In genomic region chr19:11580665-11581418, GRCh38 we compare ENCODE assay signal across 12 cellular contexts. TPM values are rescaled to one million over a fixed set of nuclear protein-coding genes. Genes with fewer than 3 reads are reported as not detected.
DNase-seq lines count a peak whose midpoint lies in the region; ATAC-seq, FAIRE-seq and TF ChIP-seq lines count a peak whose summit lies in the region.
"Had no signal": no experiment of that assay in that cellular context is flagged by ENCODE, and none has a peak within 500 bp of the region (broad histone marks: within the 10 kb centered on the region; RNA-seq: fewer than 3 reads in every experiment).

No MANE protein-coding gene starts in this region.

- H3K4me2 ChIP-seq in DOHH2 (ENCODE audit: low read length), result peak overlapping the region; percentile 89
- H3K4me2 ChIP-seq in MM.1S (ENCODE audit: low read depth, low read length), result peak overlapping the region; percentile 82; the same call in 1 of the 2 replicates

- peak overlapping the region; percentile 84 to 99 (median 91) for H3K27ac Mint-ChIP-seq in naive thymus-derived CD8-positive, alpha-beta T cell
- H3K27ac Mint-ChIP-seq: endodermal cell, progenitor cell of endocrine pancreas had no signal

- H3K36me3 ChIP-seq in DOHH2 (ENCODE audit: control insufficient read depth, low read length) (no peaks in the 10 kb centered on the region), MM.1S (replicated peaks; ENCODE audit: insufficient read depth, low read length) (no peaks in the 10 kb centered on the region), bronchial epithelial cell (ENCODE audit: control insufficient read depth, insufficient read depth, low read length) (no peaks in the 10 kb centered on the region)

- POLR2A ChIA-PET in naive thymus-derived CD8-positive, alpha-beta T cell (lab: Charles Lee), result interaction anchor here (0.6 to 6.2 kb wide), 4 partner anchors 9 to 21 kb away, joined by 4 to 44 read pairs (median 5); partner anchors contain the start of genes ELOF1 and ZNF627

- TF ChIP-seq CTCF in DOHH2 (IDR thresholded peaks at IDR 0.05; ENCODE audit: low read depth, low read length, poor library complexity, severe bottlenecking) (no peak), MM.1S (IDR thresholded peaks at IDR 0.05; ENCODE audit: low read length) (no peak), bronchial epithelial cell (IDR thresholded peaks at IDR 0.05; ENCODE audit: insufficient read depth, low read length, severe bottlenecking) (no peak)

- no peaks in the 10 kb centered on the region for H3K9me3 Mint-ChIP-seq in naive thymus-derived CD8-positive, alpha-beta T cell

- H3K36me3 Mint-ChIP-seq in naive thymus-derived CD8-positive, alpha-beta T cell, result peaks cover 0 to 2% (median 1%) of the 10 kb centered on the region in 3 donors

- 0 out of 2 replicates have a peak overlapping the region, but pooled peaks have one; percentile 31 for H2AFZ ChIP-seq in MM.1S (ENCODE audit: low read length)

- H3K27me3 ChIP-seq in DOHH2 (ENCODE audit: control insufficient read depth, low read length), result no peaks in the 10 kb centered on the region
- no peaks in the 10 kb centered on the region; the same call in 1 of the 2 replicates for H3K27me3 ChIP-seq in MM.1S (replicated peaks; ENCODE audit: insufficient read depth, low read length)
- no peaks in the 10 kb centered on the region for H3K27me3 ChIP-seq in bronchial epithelial cell (ENCODE audit: control insufficient read depth, insufficient read depth, low read length)

- H4K20me1 ChIP-seq in DOHH2 (ENCODE audit: control insufficient read depth, insufficient read depth, low read depth, low read length) (no peaks in the 10 kb centered on the region), MM.1S (ENCODE audit: insufficient read depth, low read length) (no peaks in the 10 kb centered on the region)

- H3K4me3 ChIP-seq in DOHH2 (ENCODE audit: low read length) (peak overlapping the region; percentile 65), MM.1S (ENCODE audit: low read length) (no peak overlapping the region), bronchial epithelial cell (ENCODE audit: low read depth, low read length) (no peak overlapping the region)

- peaks cover 14 to 63% (median 33%) of the 10 kb centered on the region in 4 donors for H3K4me1 Mint-ChIP-seq in naive thymus-derived CD8-positive, alpha-beta T cell

- H3K27me3 Mint-ChIP-seq in naive thymus-derived CD8-positive, alpha-beta T cell, result no peaks in the 10 kb centered on the region

- DNase-seq in MM.1S (no peak), bronchial epithelial cell (ENCODE audit: low read depth) (peak; percentile 24), NOMO-1 treated with DMSO at 0.1 percent for 48 hours (lab: John Stamatoyannopoulos, UW; ENCODE audit: unreplicated experiment) (no peak)
- no peak for DNase-seq in naive thymus-derived CD8-positive, alpha-beta T cell
- no peak for DNase-seq in activated effector memory CD4-positive, alpha-beta T cell treated with Interleukin-2 at 50 U/mL for 16 hours
- DNase-seq: endodermal cell had no signal

- ATAC-seq in naive thymus-derived CD8-positive, alpha-beta T cell, result no peak
- no peak for ATAC-seq in HG03432 (IDR thresholded peaks at IDR 0.05; ENCODE audit: unreplicated experiment)
- ATAC-seq in GM18873 (IDR thresholded peaks at IDR 0.05; ENCODE audit: low FRiP score, unreplicated experiment), result no peak
- ATAC-seq: SK-N-SH treated with all-trans-retinoic acid at 6 μM for 48 hours had no signal

- peak overlapping the region; percentile 98 for H3K27ac ChIP-seq in DOHH2 (ENCODE audit: low read depth, low read length)
- no peak overlapping the region; the same call in 1 of the 2 replicates for H3K27ac ChIP-seq in MM.1S (ENCODE audit: low read length)

- H3K79me2 ChIP-seq in DOHH2 (ENCODE audit: control insufficient read depth, low read length) (no peaks in the 10 kb centered on the region), MM.1S (ENCODE audit: low read length) (no peaks in the 10 kb centered on the region)

- H3K9ac ChIP-seq in MM.1S (ENCODE audit: low read length), result no peak overlapping the region

- peaks cover 37% of the 10 kb centered on the region for H3F3A ChIP-seq in DOHH2 (ENCODE audit: control insufficient read depth, insufficient read depth)
- H3F3A ChIP-seq in MM.1S (ENCODE audit: insufficient read depth, low read length), result peaks cover 5% of the 10 kb centered on the region

- FAIRE-seq in bronchial epithelial cell (lab: Jason Lieb, UNC), result no peak
- FAIRE-seq: keratinocyte had no signal

- H3K4me1 ChIP-seq in DOHH2 (ENCODE audit: control insufficient read depth, low read length), result peaks cover 64% of the 10 kb centered on the region
- peaks cover 10% of the 10 kb centered on the region for H3K4me1 ChIP-seq in MM.1S (ENCODE audit: low read length)

- peak overlapping the region; percentile 57 to 88 (median 76) for H3K4me3 Mint-ChIP-seq in naive thymus-derived CD8-positive, alpha-beta T cell
- H3K4me3 Mint-ChIP-seq: endodermal cell had no signal

- H3K9me3 ChIP-seq in DOHH2 (ENCODE audit: control insufficient read depth, insufficient read depth, low read length), result no peaks in the 10 kb centered on the region
- H3K9me3 ChIP-seq in MM.1S (replicated peaks; ENCODE audit: insufficient read depth, low read length), result no peaks in the 10 kb centered on the region

- H3K9me2 ChIP-seq in DOHH2 (replicated peaks; ENCODE audit: control insufficient read depth, low read length) (no peaks in the 10 kb centered on the region), MM.1S (replicated peaks; ENCODE audit: insufficient read depth, low read length) (no peaks in the 10 kb centered on the region)

RNA-seq across cellular contexts. Expression of gene ACP5, which starts 3.4 kb away (rescaled TPM):
- 24.5 and 26.2 TPM in 2 replicates for total RNA-seq in bronchial epithelial cell
- 10 to 100 TPM; 13.8 to 14.8 TPM for total RNA-seq in naive thymus-derived CD8-positive, alpha-beta T cell
- 10 to 100 TPM in 2 of 3 donors, 1 to 10 TPM in 1; 8.4 to 14.2 (median 12.0) TPM for polyA plus RNA-seq in naive thymus-derived CD8-positive, alpha-beta T cell

RNA-seq across cellular contexts. Expression of gene ZNF627, which starts 16.4 kb away (rescaled TPM):
- total RNA-seq in bronchial epithelial cell, result 23.9 and 24.5 TPM in 2 replicates
- 10 to 100 TPM; 17.3 to 17.5 TPM for total RNA-seq in naive thymus-derived CD8-positive, alpha-beta T cell
- 10 to 100 TPM in 1 of 3 donors, 1 to 10 TPM in 2; 7.7 to 11.9 (median 7.9) TPM for polyA plus RNA-seq in naive thymus-derived CD8-positive, alpha-beta T cell

RNA-seq across cellular contexts. Expression of gene ELOF1, which starts 21.8 kb away (rescaled TPM):
- 20.3 and 30.7 TPM in 2 replicates for total RNA-seq in bronchial epithelial cell
- 10 to 100 TPM; 41.0 to 42.8 TPM for total RNA-seq in naive thymus-derived CD8-positive, alpha-beta T cell
- polyA plus RNA-seq in naive thymus-derived CD8-positive, alpha-beta T cell, result 10 to 100 TPM; 71.4 to 91.0 (median 90.6) TPM

RNA-seq across cellular contexts. Expression of gene CNN1, which starts 42.2 kb away (rescaled TPM):
- total RNA-seq in bronchial epithelial cell, result not detected in 2 replicates
- total RNA-seq in naive thymus-derived CD8-positive, alpha-beta T cell, result not detected
- polyA plus RNA-seq in naive thymus-derived CD8-positive, alpha-beta T cell, result not detected
- polyA plus RNA-seq: keratinocyte had no signal

RNA-seq across cellular contexts. Expression of gene ECSIT, which starts 51.9 kb away (rescaled TPM):
- 27.7 and 57.4 TPM in 2 replicates for total RNA-seq in bronchial epithelial cell
- 10 to 100 TPM; 47.1 to 50.8 TPM for total RNA-seq in naive thymus-derived CD8-positive, alpha-beta T cell
- 10 to 100 TPM; 34.3 to 40.1 (median 35.4) TPM for polyA plus RNA-seq in naive thymus-derived CD8-positive, alpha-beta T cell
